Comparison of ENCODE assay signal across 14 cellular contexts in genomic region chr10:108673756-108674155, GRCh38.
A peak's percentile ranks its signal among the peaks of the same experiment; 100 is the strongest.
DNase-seq lines count a peak whose midpoint lies in the region; ATAC-seq lines count a peak whose summit lies in the region.
"Had no signal": no experiment of that assay in that cellular context is flagged by ENCODE, and none has a peak within 500 bp of the region (broad histone marks: within the 10 kb centered on the region; RNA-seq: fewer than 3 reads in every experiment).

No MANE protein-coding gene starts in this region.

- ATAC-seq in HG03378 (IDR thresholded peaks at IDR 0.05; ENCODE audit: unreplicated experiment) = no peak
- ATAC-seq: A549; CD8-positive, alpha-beta T cell; K562 had no signal

- peak; percentile 15 for DNase-seq in M059J (ENCODE audit: low read depth)
- DNase-seq in astrocyte of the hippocampus (ENCODE audit: low read depth, low spot score) = peak; percentile 3
- peak; percentile 0 for DNase-seq in iris pigment epithelial cell (ENCODE audit: low read depth)
- DNase-seq in KG1 (lab: John Stamatoyannopoulos, UW) = no peak
- no peak for DNase-seq in NOMO-1 treated with DMSO at 0.1 percent for 48 hours (lab: John Stamatoyannopoulos, UW; ENCODE audit: unreplicated experiment)
- DNase-seq: CD8-positive, alpha-beta T cell; COR-L47; DMS153; DMS79 treated with DMSO at 0.1 percent for 48 hours; GF-D8; GOT3 had no signal

Comparison
In these comparisons a context has a peak if more than half of its experiments do, and no peak if none do; other contexts are left out.
1. DNase-seq: peak in M059J (single experiment), astrocyte of the hippocampus (single experiment) and iris pigment epithelial cell (single experiment); none in KG1 (single experiment) and NOMO-1 treated with DMSO at 0.1 percent for 48 hours (single experiment).